22 cellular contexts compared by ENCODE assay signal in genomic region chr2:1759611-1759930, GRCh38. TPM values are rescaled to one million over a fixed set of nuclear protein-coding genes. Genes with fewer than 3 reads are reported as not detected.
DNase-seq lines count a peak whose midpoint lies in the region; ATAC-seq, FAIRE-seq and TF ChIP-seq lines count a peak whose summit lies in the region.
"Had no signal": no experiment of that assay in that cellular context is flagged by ENCODE, and none has a peak within 500 bp of the region (broad histone marks: within the 10 kb centered on the region; RNA-seq: fewer than 3 reads in every experiment).

No MANE protein-coding gene starts in this region.

- peaks cover 11 to 29% (median 19%) of the 10 kb centered on the region in 11 experiments for H3K9me3 ChIP-seq in BLaER1 treated with 17β-estradiol and CSF1 and Interleukin-3, amounts not matched to agents 10 nM and 100 nM (replicated peaks in 1 of 11)
- H3K9me3 ChIP-seq in kidney (ENCODE audit: control insufficient read depth in 1 of 2, low read length in 2 of 2), result no peaks in the 10 kb centered on the region
- peaks cover 0 to 7% (median 3%) of the 10 kb centered on the region in 4 donors for H3K9me3 ChIP-seq in stomach
- no peaks in the 10 kb centered on the region for H3K9me3 ChIP-seq in HAP-1
- H3K9me3 ChIP-seq: A549 had no signal

- no peak for ATAC-seq in activated T-cell treated with anti-CD3 and anti-CD28 coated beads, Interleukin-2, amount 50 U/mL, for 4 hours
- no peak for ATAC-seq in GM21786 (IDR thresholded peaks at IDR 0.05; ENCODE audit: unreplicated experiment)
- ATAC-seq: A549, GM12878, GM23338 had no signal

- no peaks in the 10 kb centered on the region for H3K9me3 Mint-ChIP-seq in activated T-cell treated with anti-CD3 and anti-CD28 coated beads, Interleukin-2, amount 50 U/mL, for 4 hours
- H3K9me3 Mint-ChIP-seq: CD4-positive, alpha-beta T cell had no signal

- no peak for TF ChIP-seq EP300 in stomach (IDR thresholded peaks at IDR 0.05)

- peak overlapping the region in 8 of 11 experiments; percentile 59 to 78 (median 72); a peak in 16 of 22 replicates for H3K4me2 ChIP-seq in BLaER1 treated with 17β-estradiol and CSF1 and Interleukin-3, amounts not matched to agents 10 nM and 100 nM
- H3K4me2 ChIP-seq: A549, GM23338 had no signal

- H3K4me3 ChIP-seq in BLaER1 treated with 17β-estradiol and CSF1 and Interleukin-3, amounts not matched to agents 10 nM and 100 nM, result no peak overlapping the region
- H3K4me3 ChIP-seq in kidney (ENCODE audit: low read length in 2 of 2), result no peak overlapping the region
- H3K4me3 ChIP-seq in stomach, result no peak overlapping the region
- H3K4me3 ChIP-seq in HAP-1, result no peak overlapping the region
- H3K4me3 ChIP-seq: A549, GM12878, GM23338 had no signal

- no peaks in the 10 kb centered on the region for H3K4me1 Mint-ChIP-seq in activated T-cell treated with anti-CD3 and anti-CD28 coated beads, Interleukin-2, amount 50 U/mL, for 4 hours (ENCODE audit: low read depth)
- H3K4me1 Mint-ChIP-seq: CD14-positive monocyte; CD8-positive, alpha-beta memory T cell; GM23338 had no signal

- peaks cover 6% of the 10 kb centered on the region for H3K27me3 Mint-ChIP-seq in activated T-cell treated with anti-CD3 and anti-CD28 coated beads, Interleukin-2, amount 50 U/mL, for 4 hours (ENCODE audit: low read depth)

- DNase-seq in kidney (peak; percentile 62), stomach (peak; percentile 17), HAP-1 (ENCODE audit: low spot score in 2 of 2) (no peak)
- DNase-seq in activated T-cell treated with anti-CD3 and anti-CD28 coated beads, Interleukin-2, amount 50 U/mL, for 4 hours, result no peak
- DNase-seq: 8988T; ACHN; AML-193; CD4-positive, alpha-beta T cell; CD8-positive, alpha-beta memory T cell; DMS 273 treated with DMSO at 0.1 percent for 48 hours; DMS79; EL; GDM1; HCEC 1CT had no signal

- H4K20me1 ChIP-seq in BLaER1 treated with 17β-estradiol and CSF1 and Interleukin-3, amounts not matched to agents 10 nM and 100 nM, result no peaks in the 10 kb centered on the region

- no peaks in the 10 kb centered on the region for H3K36me3 Mint-ChIP-seq in activated T-cell treated with anti-CD3 and anti-CD28 coated beads, Interleukin-2, amount 50 U/mL, for 4 hours (ENCODE audit: insufficient read depth)
- H3K36me3 Mint-ChIP-seq: CD14-positive monocyte; CD8-positive, alpha-beta memory T cell had no signal

- no peaks in the 10 kb centered on the region for H3K27me3 ChIP-seq in BLaER1 treated with 17β-estradiol and CSF1 and Interleukin-3, amounts not matched to agents 10 nM and 100 nM
- H3K27me3 ChIP-seq in stomach (peaks cover 0 to 6% (median 0%) of the 10 kb centered on the region in 3 donors), HAP-1 (ENCODE audit: low read depth) (no peaks in the 10 kb centered on the region)

- peak overlapping the region in 3 of 11 experiments; percentile 30 to 57 (median 54); a peak in 6 of 22 replicates for H3K27ac ChIP-seq in BLaER1 treated with 17β-estradiol and CSF1 and Interleukin-3, amounts not matched to agents 10 nM and 100 nM
- H3K27ac ChIP-seq in kidney (ENCODE audit: low read depth in 2 of 2, low read length in 2 of 2) (no peak overlapping the region), stomach (no peak overlapping the region)
- H3K27ac ChIP-seq: A549 had no signal

- no peak overlapping the region for H3K4me3 Mint-ChIP-seq in activated T-cell treated with anti-CD3 and anti-CD28 coated beads, Interleukin-2, amount 50 U/mL, for 4 hours
- H3K4me3 Mint-ChIP-seq: CD14-positive monocyte; CD4-positive, alpha-beta T cell; CD8-positive, alpha-beta memory T cell; GM23338 had no signal

- peaks cover 0 to 4% (median 0%) of the 10 kb centered on the region in 11 experiments; a peak in 1 of 22 replicates for H3K36me3 ChIP-seq in BLaER1 treated with 17β-estradiol and CSF1 and Interleukin-3, amounts not matched to agents 10 nM and 100 nM
- H3K36me3 ChIP-seq in kidney (ENCODE audit: control insufficient read depth in 1 of 2, insufficient read depth in 2 of 2, low read length in 2 of 2) (no peaks in the 10 kb centered on the region), stomach (no peaks in the 10 kb centered on the region), HAP-1 (replicated peaks) (no peaks in the 10 kb centered on the region)

- no peak for TF ChIP-seq POLR2A in stomach (IDR thresholded peaks at IDR 0.05)

- H3K4me1 ChIP-seq in BLaER1 treated with 17β-estradiol and CSF1 and Interleukin-3, amounts not matched to agents 10 nM and 100 nM, result peaks cover 17 to 46% (median 35%) of the 10 kb centered on the region in 10 experiments
- H3K4me1 ChIP-seq in kidney (ENCODE audit: control insufficient read depth in 1 of 2, insufficient read depth in 1 of 2, low read depth in 1 of 2, low read length in 2 of 2) (no peaks in the 10 kb centered on the region), stomach (peaks cover 0 to 16% (median 0%) of the 10 kb centered on the region in 4 donors), HAP-1 (no peaks in the 10 kb centered on the region)
- H3K4me1 ChIP-seq: A549 had no signal

- 78 to 97% (median 92%) methylated on average over 6 to 13 of the region's 13 CpGs for WGBS in stomach, 5 donors

- no peak for FAIRE-seq in kidney (lab: Jason Lieb, UNC)
- FAIRE-seq: A549, D721Med, GM12878, GM19239 had no signal

- TF ChIP-seq CTCF in kidney (IDR thresholded peaks at IDR 0.05; ENCODE audit: borderline replicate concordance, extremely low read depth, insufficient read depth) (no peak), stomach (IDR thresholded peaks at IDR 0.05) (no peak)

- H3K9ac ChIP-seq in BLaER1 treated with 17β-estradiol and CSF1 and Interleukin-3, amounts not matched to agents 10 nM and 100 nM, result no peak overlapping the region
- no peak overlapping the region for H3K9ac ChIP-seq in kidney (ENCODE audit: low read length in 2 of 2)

- in situ Hi-C loops in HAP-1 (cut with MboI; ENCODE audit: low sequenced_read_pairs), result no loop called here

- intact Hi-C loops in kidney (cut with DNase I) (no loop called here), stomach (cut with DNase I; ENCODE audit: low total_unique reads) (no loop called here)

RNA-seq across cellular contexts. Expression of gene PXDN, which starts 15.3 kb away (rescaled TPM):
- 42.3 TPM for total RNA-seq in kidney
- 4.7 TPM for polyA plus RNA-seq in kidney (ENCODE audit: insufficient read depth, low read depth, low replicate concordance)
- 10 to 100 TPM; 24.9 to 71.6 (median 42.0) TPM for total RNA-seq in stomach
- 1 to 10 TPM; 3.3 to 8.0 (median 5.0) TPM for polyA plus RNA-seq in stomach
- total RNA-seq in activated T-cell treated with anti-CD3 and anti-CD28 coated beads, Interleukin-2, amount 50 U/mL, for 4 hours, result 1 to 10 TPM in 2 of 3 donors, under 1 TPM in 1; 0.76 to 1.2 (median 1.2) TPM
- polyA plus RNA-seq: CD14-positive monocyte had no signal

Comparison
In these comparisons a context has a peak if more than half of its experiments do, and no peak if none do; other contexts are left out.
1. DNase-seq: peak in kidney (single experiment) and stomach (single experiment); none in activated T-cell treated with anti-CD3 and anti-CD28 coated beads, Interleukin-2, amount 50 U/mL, for 4 hours (single experiment) and HAP-1 (0 of 2).
2. RNA of gene PXDN, which starts 15.3 kb away (total RNA-seq): 42.3 TPM in kidney (single experiment) and 24.9 to 71.6 TPM in stomach; 0.76 to 1.2 TPM in activated T-cell treated with anti-CD3 and anti-CD28 coated beads, Interleukin-2, amount 50 U/mL, for 4 hours; every median in the first group is over 10 times any median in the second.